Comparison of ENCODE assay signal across 8 cellular contexts in the genomic region with DNA sequence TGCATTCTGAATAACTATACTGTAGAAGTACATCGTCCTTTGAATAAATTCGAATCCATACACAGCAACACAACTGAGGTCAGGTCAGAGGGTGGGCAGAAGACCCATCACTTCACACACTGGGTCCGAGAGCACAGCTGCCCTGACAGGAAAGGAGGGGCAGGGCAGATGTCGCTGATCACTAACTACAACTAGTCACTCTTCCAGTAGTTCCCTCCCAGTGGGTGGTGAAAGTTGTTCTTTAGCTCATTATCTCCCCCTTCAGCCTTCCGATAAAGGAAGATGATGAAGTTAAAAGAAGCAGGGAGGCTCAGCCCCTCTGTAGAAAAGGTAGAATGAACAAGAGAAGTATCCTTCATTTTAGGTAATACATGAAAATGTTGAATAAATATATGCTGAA.
DNase-seq lines count a peak whose midpoint lies in the region; ATAC-seq and TF ChIP-seq lines count a peak whose summit lies in the region.

No MANE protein-coding gene starts in this region.

- no peaks in the 10 kb centered on the region for H3K9me3 Mint-ChIP-seq in central memory CD8-positive, alpha-beta T cell

- H3K27me3 Mint-ChIP-seq in central memory CD8-positive, alpha-beta T cell = no peaks in the 10 kb centered on the region

- DNase-seq in T-helper 22 cell (ENCODE audit: low read depth) (peak; percentile 16), head of caudate nucleus (no peak), DMS114 treated with DMSO at 0.1 percent for 48 hours (lab: John Stamatoyannopoulos, UW; ENCODE audit: unreplicated experiment) (no peak), breast epithelium (ENCODE audit: low spot score in 2 of 2) (no peak)
- DNase-seq in central memory CD8-positive, alpha-beta T cell (ENCODE audit: low spot score in 2 of 2) = peak in 1 of 2 donors; percentile 27
- DNase-seq in stimulated activated CD4-positive, alpha-beta T cell treated with anti-CD3 and anti-CD28 coated beads, Interleukin-12 subunit alpha, Interleukin-12 subunit beta, amount 100 ng/mL, for 4 hours = peak; percentile 46

- H3K36me3 ChIP-seq in breast epithelium = no peaks in the 10 kb centered on the region

- H3K4me3 Mint-ChIP-seq in central memory CD8-positive, alpha-beta T cell = peak overlapping the region; percentile 79

- TF ChIP-seq CTCF in breast epithelium (IDR thresholded peaks at IDR 0.05) = no peak

- intact Hi-C loops in head of caudate nucleus (cut with DNase I) = no loop called here
- intact Hi-C loops in breast epithelium (cut with DNase I; ENCODE audit: low total_unique reads) = no loop called here

- no peaks in the 10 kb centered on the region for H3K27me3 ChIP-seq in breast epithelium

- peak overlapping the region in 1 of 2 donors; percentile 64 for H3K27ac ChIP-seq in breast epithelium

- TF ChIP-seq POLR2A in breast epithelium (IDR thresholded peaks at IDR 0.05) = no peak

- H3K4me3 ChIP-seq in breast epithelium = no peak overlapping the region

- H3K9me3 ChIP-seq in breast epithelium = no peaks in the 10 kb centered on the region

- H3K36me3 Mint-ChIP-seq in central memory CD8-positive, alpha-beta T cell (ENCODE audit: insufficient read depth) = no peaks in the 10 kb centered on the region

- peaks cover 28% of the 10 kb centered on the region for H3K4me1 Mint-ChIP-seq in central memory CD8-positive, alpha-beta T cell

- peak; percentile 35 for ATAC-seq in GM18858 (IDR thresholded peaks at IDR 0.05; ENCODE audit: unreplicated experiment)
- peak; percentile 68 for ATAC-seq in central memory CD8-positive, alpha-beta T cell (replicated peaks; ENCODE audit: extremely low read depth, poor library complexity, severe bottlenecking)
- no peak for ATAC-seq in HG02759 (IDR thresholded peaks at IDR 0.05; ENCODE audit: unreplicated experiment)

- peak overlapping the region; percentile 93 for H3K27ac Mint-ChIP-seq in central memory CD8-positive, alpha-beta T cell (ENCODE audit: low read depth)

- H3K4me1 ChIP-seq in breast epithelium = no peaks in the 10 kb centered on the region

Comparison
In these comparisons a context has a peak if more than half of its experiments do, and no peak if none do; other contexts are left out.
1. DNase-seq: peak in T-helper 22 cell (single experiment) and stimulated activated CD4-positive, alpha-beta T cell treated with anti-CD3 and anti-CD28 coated beads, Interleukin-12 subunit alpha, Interleukin-12 subunit beta, amount 100 ng/mL, for 4 hours (single experiment); none in head of caudate nucleus (0 of 42), DMS114 treated with DMSO at 0.1 percent for 48 hours (single experiment) and breast epithelium (0 of 2).